ENCODE assay signal across 26 cellular contexts in genomic region chr1:10688409-10688786, GRCh38.
DNase-seq lines count a peak whose midpoint lies in the region; ATAC-seq, FAIRE-seq and TF ChIP-seq lines count a peak whose summit lies in the region.
"Had no signal": no experiment of that assay in that cellular context is flagged by ENCODE, and none has a peak within 500 bp of the region (broad histone marks: within the 10 kb centered on the region; RNA-seq: fewer than 3 reads in every experiment).

No MANE protein-coding gene starts in this region.

- H3K36me3 ChIP-seq in left ventricle myocardium inferior (no peaks in the 10 kb centered on the region), kidney (ENCODE audit: control insufficient read depth in 1 of 2, insufficient read depth in 2 of 2, low read length in 2 of 2) (no peaks in the 10 kb centered on the region), rectal smooth muscle tissue (ENCODE audit: control insufficient read depth, insufficient read depth, low read length) (no peaks in the 10 kb centered on the region), osteoblast (ENCODE audit: insufficient read depth, low read length) (no peaks in the 10 kb centered on the region), SK-N-SH (replicated peaks in 1 of 2; ENCODE audit: control insufficient read depth in 1 of 2, insufficient read depth in 2 of 2, low read length in 1 of 2) (no peaks in the 10 kb centered on the region)
- H3K36me3 ChIP-seq: SJCRH30 had no signal

- TF ChIP-seq CTCF in left ventricle myocardium inferior (IDR thresholded peaks at IDR 0.05; ENCODE audit: borderline replicate concordance) (no peak), kidney (IDR thresholded peaks at IDR 0.05; ENCODE audit: borderline replicate concordance, extremely low read depth, insufficient read depth) (no peak), osteoblast (IDR thresholded peaks at IDR 0.05; ENCODE audit: extremely low read depth, low read depth, low read length) (no peak), SK-N-SH (IDR thresholded peaks at IDR 0.05) (no peak)

- CTCF ChIA-PET in SK-N-SH (lab: Yijun Ruan, JAX): interaction anchor here (0.9 to 3.6 kb wide), 2 partner anchors 22 to 178 kb away, joined by 3 to 15 read pairs; no protein-coding TSS in a partner anchor

- no peaks in the 10 kb centered on the region for H4K20me1 ChIP-seq in osteoblast (ENCODE audit: insufficient read depth, low read length)
- no peaks in the 10 kb centered on the region for H4K20me1 ChIP-seq in SK-N-SH (ENCODE audit: insufficient read depth)

- H3K9me3 ChIP-seq in left ventricle myocardium inferior (replicated peaks) (no peaks in the 10 kb centered on the region), kidney (ENCODE audit: control insufficient read depth in 1 of 2, low read length in 2 of 2) (no peaks in the 10 kb centered on the region), osteoblast (ENCODE audit: low read depth, low read length) (no peaks in the 10 kb centered on the region), SK-N-SH (no peaks in the 10 kb centered on the region)
- H3K9me3 ChIP-seq: SJCRH30 had no signal

- H3K79me2 ChIP-seq in osteoblast (ENCODE audit: insufficient read depth, low read length) (no peaks in the 10 kb centered on the region), SK-N-SH (ENCODE audit: insufficient read depth) (no peaks in the 10 kb centered on the region)

- no peak for DNase-seq in left ventricle myocardium inferior
- no peak for DNase-seq in left cardiac atrium
- DNase-seq in kidney: no peak
- DNase-seq in osteoblast (ENCODE audit: insufficient read length, low spot score, missing footprints): no peak
- DNase-seq in NCI-H1436 treated with DMSO at 0.1 percent for 48 hours (lab: John Stamatoyannopoulos, UW): no peak
- no peak for DNase-seq in SK-N-SH
- no peak for DNase-seq in DMS153 treated with DMSO at 0.1 percent for 48 hours (lab: John Stamatoyannopoulos, UW; ENCODE audit: unreplicated experiment)
- DNase-seq: ACHN; activated CD4-positive, CD25-positive, alpha-beta regulatory T cell; activated T-cell treated with anti-CD3 and anti-CD28 coated beads, Interleukin-2, amount 50 U/mL, for 48 hours; CD4-positive, CD25-positive, alpha-beta regulatory T cell; DMS153; Karpas-422; midbrain; NCI-H1417 treated with DMSO at 0.1 percent for 48 hours; occipital lobe; SJCRH30; stimulated activated naive CD4-positive, alpha-beta T cell had no signal

- TF ChIP-seq RAD21 in SK-N-SH (IDR thresholded peaks at IDR 0.05; ENCODE audit: low read length): no peak

- H3K4me2 ChIP-seq in osteoblast (ENCODE audit: insufficient read depth, low read length) (no peak overlapping the region), SK-N-SH (no peak overlapping the region)

- H3K27ac ChIP-seq in left ventricle myocardium inferior (replicated peaks): peak overlapping the region; percentile 91
- peak overlapping the region; percentile 74 to 91 for H3K27ac ChIP-seq in kidney (ENCODE audit: low read depth in 2 of 2, low read length in 2 of 2)
- H3K27ac ChIP-seq in rectal smooth muscle tissue (ENCODE audit: low read depth, low read length): peak overlapping the region; percentile 87
- no peak overlapping the region for H3K27ac ChIP-seq in osteoblast (ENCODE audit: low read depth, low read length)
- no peak overlapping the region for H3K27ac ChIP-seq in SK-N-SH (ENCODE audit: low read depth in 2 of 2, low read length in 1 of 2)
- H3K27ac ChIP-seq: SJCRH30 had no signal

- H3K9me2 ChIP-seq in SK-N-SH: no peaks in the 10 kb centered on the region

- H3K4me1 ChIP-seq in left ventricle myocardium inferior (peaks cover 100% of the 10 kb centered on the region), kidney (ENCODE audit: control insufficient read depth in 1 of 2, insufficient read depth in 1 of 2, low read depth in 1 of 2, low read length in 2 of 2) (peaks cover 34 to 77% of the 10 kb centered on the region in 2 donors), rectal smooth muscle tissue (ENCODE audit: control insufficient read depth, insufficient read depth, low read length) (peaks cover 70% of the 10 kb centered on the region), osteoblast (ENCODE audit: insufficient read depth, low read length) (peaks cover 21% of the 10 kb centered on the region), SK-N-SH (ENCODE audit: control insufficient read depth in 1 of 2, insufficient read depth in 2 of 2, low read depth in 1 of 2, low read length in 1 of 2) (peaks cover 12 to 19% of the 10 kb centered on the region in 2 experiments; a peak in 2 of 4 replicates)

- no peak overlapping the region for H2AFZ ChIP-seq in osteoblast (ENCODE audit: low read length)
- H2AFZ ChIP-seq in SK-N-SH (ENCODE audit: low read depth): no peak overlapping the region

- no peak for FAIRE-seq in kidney (lab: Jason Lieb, UNC)
- FAIRE-seq: astrocyte, colon, endometrium, GM12878, GM19239, H54 had no signal

- ATAC-seq in left cardiac atrium: no peak
- ATAC-seq: activated naive CD4-positive, alpha-beta T cell treated with anti-CD3 and anti-CD28 coated beads, Interleukin-2, amount 50 U/mL, for 72 hours; GM12878 had no signal

- 97% methylated on average over 3 of the region's 10 CpGs for WGBS in SK-N-SH (ENCODE audit: low lambda C conversion rate)

- intact Hi-C loops in left ventricle myocardium inferior (cut with micrococcal nuclease) (no loop called here), left cardiac atrium (cut with DNase I) (loop anchor here in 1 of 2 donors (5.0 kb wide), 1 partner anchor 174 kb away; no protein-coding TSS in a partner anchor), kidney (cut with DNase I) (no loop called here)

- H3K27me3 ChIP-seq in left ventricle myocardium inferior (ENCODE audit: low read depth) (no peaks in the 10 kb centered on the region), rectal smooth muscle tissue (ENCODE audit: control insufficient read depth, insufficient read depth, low read length) (no peaks in the 10 kb centered on the region), osteoblast (ENCODE audit: insufficient read depth, low read length) (no peaks in the 10 kb centered on the region), SK-N-SH (ENCODE audit: insufficient read depth) (no peaks in the 10 kb centered on the region)

- H3K9ac ChIP-seq in kidney (ENCODE audit: low read length in 2 of 2): peak overlapping the region in 1 of 2 donors; percentile 63
- no peak overlapping the region for H3K9ac ChIP-seq in rectal smooth muscle tissue (ENCODE audit: low read length)
- H3K9ac ChIP-seq in SK-N-SH: no peak overlapping the region

- no peaks in the 10 kb centered on the region for H3F3A ChIP-seq in SK-N-SH (replicated peaks; ENCODE audit: insufficient read depth)

- H3K4me3 ChIP-seq in left ventricle myocardium inferior (no peak overlapping the region), kidney (ENCODE audit: low read length in 2 of 2) (no peak overlapping the region), rectal smooth muscle tissue (ENCODE audit: low read length) (no peak overlapping the region), osteoblast (ENCODE audit: insufficient read depth, low read length) (no peak overlapping the region), SK-N-SH (ENCODE audit: low read depth in 2 of 2, low read length in 1 of 2) (no peak overlapping the region)
- H3K4me3 ChIP-seq: GM12878, SJCRH30 had no signal

- no peak for TF ChIP-seq EP300 in SK-N-SH (IDR thresholded peaks at IDR 0.05; ENCODE audit: borderline replicate concordance in 1 of 2, low read depth in 1 of 2, low read length in 1 of 2)

- POLR2A ChIA-PET in SK-N-SH (lab: Yijun Ruan, JAX): no interaction called here

TF ChIP-seq in SK-N-SH, 30 proteins besides CTCF, POLR2A, EP300 and RAD21:
- no peak for TF ChIP-seq RFX5 (IDR thresholded peaks at IDR 0.05; ENCODE audit: low read length)
- TF ChIP-seq, protein P1, sequence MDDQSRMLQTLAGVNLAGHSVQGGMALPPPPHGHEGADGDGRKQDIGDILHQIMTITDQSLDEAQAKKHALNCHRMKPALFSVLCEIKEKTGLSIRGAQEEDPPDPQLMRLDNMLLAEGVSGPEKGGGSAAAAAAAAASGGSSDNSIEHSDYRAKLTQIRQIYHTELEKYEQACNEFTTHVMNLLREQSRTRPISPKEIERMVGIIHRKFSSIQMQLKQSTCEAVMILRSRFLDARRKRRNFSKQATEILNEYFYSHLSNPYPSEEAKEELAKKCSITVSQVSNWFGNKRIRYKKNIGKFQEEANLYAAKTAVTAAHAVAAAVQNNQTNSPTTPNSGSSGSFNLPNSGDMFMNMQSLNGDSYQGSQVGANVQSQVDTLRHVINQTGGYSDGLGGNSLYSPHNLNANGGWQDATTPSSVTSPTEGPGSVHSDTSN (IDR thresholded peaks at IDR 0.05): no peak
- TF ChIP-seq EZH2phosphoT487 (IDR thresholded peaks at IDR 0.05; ENCODE audit: borderline replicate concordance, low read depth): no peak
- no peak for TF ChIP-seq POLR2AphosphoS5 (IDR thresholded peaks at IDR 0.05; ENCODE audit: low read depth, low read length)
- no peak for TF ChIP-seq ZBTB33 (IDR thresholded peaks at IDR 0.05; ENCODE audit: borderline replicate concordance, low read depth)
- no peak for TF ChIP-seq MEF2A (IDR thresholded peaks at IDR 0.05; ENCODE audit: borderline replicate concordance, low read depth)
- TF ChIP-seq GABPA (IDR thresholded peaks at IDR 0.05; ENCODE audit: low read depth): no peak
- no peak for TF ChIP-seq FOXJ3 (CRISPR knock-in tag; IDR thresholded peaks at IDR 0.05)
- TF ChIP-seq FOXM1 (IDR thresholded peaks at IDR 0.05; ENCODE audit: low read depth): no peak
- no peak for TF ChIP-seq YY1 (IDR thresholded peaks at IDR 0.05; ENCODE audit: low read depth)
- TF ChIP-seq SIN3A (IDR thresholded peaks at IDR 0.05; ENCODE audit: borderline replicate concordance, low read depth, low read length): no peak
- TF ChIP-seq FOSL2 (IDR thresholded peaks at IDR 0.05; ENCODE audit: borderline replicate concordance, low read depth): no peak
- no peak for TF ChIP-seq MXI1 (IDR thresholded peaks at IDR 0.05; ENCODE audit: low read depth, low read length)
- no peak for TF ChIP-seq ELF1 (IDR thresholded peaks at IDR 0.05)
- no peak for TF ChIP-seq SMC3 (IDR thresholded peaks at IDR 0.05; ENCODE audit: low read depth, low read length)

Comparison
In these comparisons a context has a peak if more than half of its experiments do, and no peak if none do; other contexts are left out.
1. H3K27ac ChIP-seq: peak in left ventricle myocardium inferior (single experiment), kidney (2 of 2) and rectal smooth muscle tissue (single experiment); none in osteoblast (single experiment) and SK-N-SH (0 of 2).